15 cellular contexts compared by ENCODE assay signal in genomic region chr2:128624956-128625355, GRCh38.
"Had no signal": no experiment of that assay in that cellular context is flagged by ENCODE, and none has a peak within 500 bp of the region (broad histone marks: within the 10 kb centered on the region; RNA-seq: fewer than 3 reads in every experiment).

No MANE protein-coding gene starts in this region.

- H3K36me3 Mint-ChIP-seq: activated naive CD4-positive, alpha-beta T cell treated with anti-CD3 and anti-CD28 coated beads, Interleukin-2, amount 50 U/mL, for 72 hours; memory B cell; naive B cell had no signal

- H3K27me3 Mint-ChIP-seq: naive B cell had no signal

- H3K4me3 Mint-ChIP-seq: memory B cell, naive B cell had no signal

- H3K36me3 ChIP-seq: adrenal gland, breast epithelium, left lung, neutrophil, tibial nerve, uterus had no signal

- H3K27me3 ChIP-seq: adrenal gland, breast epithelium, neutrophil, tibial nerve, uterus had no signal

- H3K4me1 ChIP-seq: adrenal gland, breast epithelium, uterus had no signal

- H3K4me3 ChIP-seq: adrenal gland, breast epithelium, left lung, tibial nerve, uterus had no signal

- H3K4me1 Mint-ChIP-seq: naive B cell had no signal

- H3K27ac ChIP-seq: adrenal gland, breast epithelium, left lung, neutrophil, tibial nerve, uterus had no signal

- DNase-seq: activated CD4-positive, alpha-beta T cell treated with anti-CD3 and anti-CD28 coated beads, Interleukin-2, amount 50 U/mL, for 48 hours; activated gamma-delta T cell; adrenal gland; effector CD4-positive, alpha-beta T cell; head of caudate nucleus; left lung; naive B cell; stimulated activated CD4-positive, alpha-beta T cell treated with anti-CD3 and anti-CD28 coated beads, Interleukin-2, amount 100 ng/mL, for 24 hours; stimulated activated naive CD4-positive, alpha-beta T cell treated with Interleukin-2 at 50 U/mL for 16 hours; uterus had no signal

- H3K9me3 Mint-ChIP-seq: activated naive CD4-positive, alpha-beta T cell treated with anti-CD3 and anti-CD28 coated beads, Interleukin-2, amount 50 U/mL, for 72 hours; memory B cell; naive B cell had no signal

- H3K9me3 ChIP-seq: adrenal gland, breast epithelium, left lung, neutrophil, tibial nerve, uterus had no signal

- H3K27ac Mint-ChIP-seq: memory B cell, naive B cell had no signal
